ENCODE assay signal across 20 cellular contexts in genomic region chr15:95804484-95804883, GRCh38.
"Had no signal": no experiment of that assay in that cellular context is flagged by ENCODE, and none has a peak within 500 bp of the region (broad histone marks: within the 10 kb centered on the region; RNA-seq: fewer than 3 reads in every experiment).

No MANE protein-coding gene starts in this region.

- H3K4me3 Mint-ChIP-seq: naive thymus-derived CD8-positive, alpha-beta T cell; stimulated activated effector memory CD8-positive, alpha-beta T cell treated with anti-CD3 and anti-CD28 coated beads, Interleukin-12 subunit alpha, Interleukin-12 subunit beta, amount 100 ng/mL, for 72 hours had no signal

- H3K4me1 Mint-ChIP-seq: stimulated activated effector memory CD8-positive, alpha-beta T cell treated with anti-CD3 and anti-CD28 coated beads, Interleukin-12 subunit alpha, Interleukin-12 subunit beta, amount 100 ng/mL, for 72 hours had no signal

- H3K27ac Mint-ChIP-seq: naive thymus-derived CD8-positive, alpha-beta T cell; stimulated activated effector memory CD8-positive, alpha-beta T cell treated with anti-CD3 and anti-CD28 coated beads, Interleukin-12 subunit alpha, Interleukin-12 subunit beta, amount 100 ng/mL, for 72 hours had no signal

- H3K4me3 ChIP-seq: esophagus squamous epithelium, gastroesophageal sphincter, lung, mucosa of descending colon, psoas muscle, right lobe of liver, tibial artery, upper lobe of right lung, vagina had no signal

- H3K36me3 ChIP-seq: esophagus squamous epithelium, gastroesophageal sphincter, neutrophil, right lobe of liver, tibial artery, upper lobe of right lung, vagina had no signal

- ATAC-seq: gastroesophageal sphincter; left colon; left ventricle myocardium superior; mucosa of descending colon; naive thymus-derived CD8-positive, alpha-beta T cell; psoas muscle; right lobe of liver; stimulated activated effector memory CD8-positive, alpha-beta T cell treated with anti-CD3 and anti-CD28 coated beads, Interleukin-12 subunit alpha, Interleukin-12 subunit beta, amount 100 ng/mL, for 72 hours; stimulated activated naive CD8-positive, alpha-beta T cell treated with anti-CD3 and anti-CD28 coated beads, Interleukin-15, Interleukin-2, amounts not matched to agents 100 U/mL and 50 U/mL, for 24 hours; upper lobe of right lung had no signal

- H3K9me3 ChIP-seq: esophagus squamous epithelium, gastroesophageal sphincter, mucosa of descending colon, neutrophil, psoas muscle, right lobe of liver, tibial artery, upper lobe of right lung, vagina had no signal

- H3K36me3 Mint-ChIP-seq: stimulated activated effector memory CD8-positive, alpha-beta T cell treated with anti-CD3 and anti-CD28 coated beads, Interleukin-12 subunit alpha, Interleukin-12 subunit beta, amount 100 ng/mL, for 72 hours had no signal

- DNase-seq: effector memory CD4-positive, alpha-beta T cell; esophagus squamous epithelium; foreskin fibroblast; left colon; left ventricle myocardium superior; mucosa of descending colon; naive thymus-derived CD8-positive, alpha-beta T cell; psoas muscle; retina; right lobe of liver; stimulated activated CD4-positive, alpha-beta T cell treated with anti-CD3 and anti-CD28 coated beads, Interleukin-4, amount 100 ng/mL, for 1 hour; stimulated activated CD8-positive, alpha-beta memory T cell treated with anti-CD3 and anti-CD28 coated beads, Interleukin-4, amount 100 ng/mL, for 48 hours; stimulated activated naive CD8-positive, alpha-beta T cell treated with anti-CD3 and anti-CD28 coated beads, Interleukin-15, Interleukin-2, amounts not matched to agents 100 U/mL and 50 U/mL, for 24 hours; tibial artery; upper lobe of right lung had no signal

- H3K27me3 ChIP-seq: gastroesophageal sphincter, neutrophil, right lobe of liver, tibial artery, upper lobe of right lung, vagina had no signal

- H3K27ac ChIP-seq: esophagus squamous epithelium, gastroesophageal sphincter, neutrophil, psoas muscle, right lobe of liver, tibial artery, upper lobe of right lung, vagina had no signal

- H3K4me1 ChIP-seq: gastroesophageal sphincter, psoas muscle, right lobe of liver, tibial artery, upper lobe of right lung, vagina had no signal
